7 cellular contexts compared by ENCODE assay signal in the genomic region with DNA sequence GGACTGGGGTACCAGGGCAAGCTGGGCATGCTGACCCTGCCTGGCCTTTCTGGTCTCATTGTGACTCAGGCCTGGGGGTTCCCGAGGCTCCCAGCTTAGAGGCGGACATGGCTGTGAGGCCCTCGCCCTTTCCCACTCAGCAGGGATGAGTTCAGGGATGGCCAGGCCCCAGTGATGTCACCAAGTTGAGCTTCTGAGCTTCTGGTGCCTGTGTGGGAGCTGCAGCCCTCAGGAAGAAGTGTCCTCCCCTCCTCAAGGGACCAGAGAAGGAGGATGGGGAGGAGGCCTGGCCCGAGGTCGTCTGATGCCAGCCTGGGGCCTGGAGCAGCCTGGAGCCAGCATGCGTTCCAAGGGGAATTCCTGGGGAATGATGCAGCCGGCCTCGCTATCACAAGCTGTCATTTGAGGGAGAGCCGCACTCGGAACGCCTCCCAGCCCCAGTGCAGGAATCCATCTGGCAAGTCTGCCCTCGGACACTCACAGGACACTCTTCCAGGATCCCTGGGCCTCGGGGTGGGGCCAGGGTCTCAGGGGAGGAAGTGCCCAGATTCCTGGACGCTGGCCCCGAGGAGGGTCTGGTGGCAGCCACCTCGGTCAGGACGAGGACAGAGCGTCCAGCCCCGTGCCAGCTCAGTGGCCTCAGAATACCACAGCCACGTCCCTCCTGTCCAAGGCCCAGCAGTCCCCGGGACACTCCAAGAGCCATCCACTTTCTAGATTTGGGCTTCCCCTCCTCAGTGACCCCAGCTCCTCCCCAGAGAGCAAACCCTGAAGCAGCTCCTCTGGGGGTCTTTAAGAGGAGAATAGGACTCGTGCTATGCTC.
A peak's percentile ranks its signal among the peaks of the same experiment; 100 is the strongest.
DNase-seq lines count a peak whose midpoint lies in the region; ATAC-seq and TF ChIP-seq lines count a peak whose summit lies in the region.

No MANE protein-coding gene starts in this region.

- no peak overlapping the region for H3K9ac ChIP-seq in endodermal cell (ENCODE audit: extremely low read depth, low read length, poor library complexity, severe bottlenecking)
- H3K9ac ChIP-seq in mesendoderm (ENCODE audit: low read length), result no peak overlapping the region

- no peak overlapping the region for H3K27ac ChIP-seq in endodermal cell (ENCODE audit: low read depth, low read length)
- H3K27ac ChIP-seq in mesendoderm (ENCODE audit: low read depth, low read length), result no peak overlapping the region
- peak overlapping the region in 1 of 2 donors; percentile 83 for H3K27ac ChIP-seq in aorta (ENCODE audit: low read depth in 1 of 2, low read length in 2 of 2)

- no peak overlapping the region for H3K4me2 ChIP-seq in mesendoderm (ENCODE audit: low read length)

- H4K8ac ChIP-seq in mesendoderm (ENCODE audit: low read depth, low read length), result no peak overlapping the region

- no peak overlapping the region for H3K23ac ChIP-seq in mesendoderm (ENCODE audit: low read length)

- DNase-seq in LoVo (ENCODE audit: low spot score), result peak; percentile 14
- DNase-seq in endodermal cell, result peak; percentile 63
- peak; percentile 75 for DNase-seq in mesendoderm
- DNase-seq in aorta, result peak; percentile 86 to 93
- DNase-seq in hippocampal formation (lab: John Stamatoyannopoulos, UW), result no peak
- DNase-seq in activated T-cell treated with anti-CD3 and anti-CD28 coated beads for 4 hours, result no peak
- DNase-seq in activated CD4-positive, CD25-positive, alpha-beta regulatory T cell (lab: John Stamatoyannopoulos, UW), result no peak

- no peaks in the 10 kb centered on the region for H3K4me1 Mint-ChIP-seq in endodermal cell

- no peaks in the 10 kb centered on the region for H3K79me2 ChIP-seq in mesendoderm (ENCODE audit: control insufficient read depth, insufficient read depth, low read length)

- no peaks in the 10 kb centered on the region for H3K36me3 Mint-ChIP-seq in endodermal cell (ENCODE audit: low read depth)

- H3K36me3 ChIP-seq in endodermal cell (ENCODE audit: control insufficient read depth, insufficient read depth, low read length), result no peaks in the 10 kb centered on the region
- no peaks in the 10 kb centered on the region for H3K36me3 ChIP-seq in mesendoderm (ENCODE audit: control insufficient read depth, insufficient read depth, low read length)
- H3K36me3 ChIP-seq in aorta (ENCODE audit: control insufficient read depth in 1 of 2, insufficient read depth in 2 of 2, low read length in 1 of 2), result no peaks in the 10 kb centered on the region

- H3K27me3 ChIP-seq in endodermal cell (ENCODE audit: control insufficient read depth, insufficient read depth, low read length, poor library complexity, severe bottlenecking), result no peaks in the 10 kb centered on the region
- H3K27me3 ChIP-seq in mesendoderm (ENCODE audit: insufficient read depth, low read length, poor library complexity), result no peaks in the 10 kb centered on the region
- no peaks in the 10 kb centered on the region for H3K27me3 ChIP-seq in aorta (ENCODE audit: control insufficient read depth in 1 of 2, insufficient read depth in 2 of 2, low read length in 1 of 2)

- no peak overlapping the region for H4K5ac ChIP-seq in mesendoderm (ENCODE audit: low read length)

- no peak overlapping the region for H2BK5ac ChIP-seq in mesendoderm (ENCODE audit: low read length)

- H3K4me1 ChIP-seq in endodermal cell (ENCODE audit: control insufficient read depth, insufficient read depth, low read length) (no peaks in the 10 kb centered on the region), mesendoderm (ENCODE audit: control insufficient read depth, low read depth, low read length) (no peaks in the 10 kb centered on the region), aorta (ENCODE audit: control insufficient read depth in 1 of 2, insufficient read depth in 2 of 2, low read length in 2 of 2) (no peaks in the 10 kb centered on the region)

- H3K4ac ChIP-seq in mesendoderm (ENCODE audit: low read depth, low read length), result no peak overlapping the region

- WGBS in endodermal cell (ENCODE audit: insufficient coverage in 1 of 2, insufficient read length in 1 of 2), 2 experiments, result 73 to 81% methylated on average over 19 to 22 of the region's 22 CpGs
- WGBS in mesendoderm (ENCODE audit: extremely low coverage, insufficient coverage, low lambda C conversion rate), result no CpG with 5 or more reads among the region's 22 CpGs
- WGBS in aorta, 2 donors, result 7% methylated on average over 22 of the region's 22 CpGs

- no peak overlapping the region for H3K4me3 Mint-ChIP-seq in endodermal cell

- no peaks in the 10 kb centered on the region for H3K79me1 ChIP-seq in mesendoderm (ENCODE audit: low read length)

- ATAC-seq in aorta (ENCODE audit: low FRiP score), result peak; percentile 60

- no peaks in the 10 kb centered on the region for H3K9me3 Mint-ChIP-seq in endodermal cell

- no peak overlapping the region for H3K4me3 ChIP-seq in endodermal cell (ENCODE audit: low read length)
- H3K4me3 ChIP-seq in mesendoderm (ENCODE audit: low read length), result no peak overlapping the region
- H3K4me3 ChIP-seq in aorta (ENCODE audit: low read length in 2 of 2), result no peak overlapping the region

- H2AK5ac ChIP-seq in mesendoderm (ENCODE audit: low read length), result no peak overlapping the region

- H3K27me3 Mint-ChIP-seq in endodermal cell (ENCODE audit: insufficient read depth), result peaks cover 3% of the 10 kb centered on the region

- no peak overlapping the region for H3K56ac ChIP-seq in mesendoderm (ENCODE audit: low read length)

- no peaks in the 10 kb centered on the region for H3K9me3 ChIP-seq in endodermal cell (ENCODE audit: control insufficient read depth, low read length)
- no peaks in the 10 kb centered on the region for H3K9me3 ChIP-seq in aorta (ENCODE audit: control insufficient read depth, low read length)

- H2BK15ac ChIP-seq in mesendoderm (replicated peaks; ENCODE audit: low read depth), result no peak overlapping the region

- H3K27ac Mint-ChIP-seq in endodermal cell, result no peak overlapping the region

- no peak for TF ChIP-seq CTCF in endodermal cell (conservative IDR thresholded peaks at IDR 0.05)

- intact Hi-C loops in aorta (cut with DNase I), result loop anchor here (1.0 to 5.0 kb wide), 4 partner anchors 58 to 142 kb away; partner anchors contain the start of gene GPC1 (in 1 of the 2)

- H2BK120ac ChIP-seq in mesendoderm (ENCODE audit: low read depth, low read length), result no peak overlapping the region

- H3K18ac ChIP-seq in mesendoderm (ENCODE audit: low read length), result no peak overlapping the region

Comparison
In these comparisons a context has a peak if more than half of its experiments do, and no peak if none do; other contexts are left out.
1. DNase-seq: peak in LoVo (single experiment), endodermal cell (single experiment), mesendoderm (single experiment) and aorta (2 of 2); none in hippocampal formation (0 of 2), activated T-cell treated with anti-CD3 and anti-CD28 coated beads for 4 hours (single experiment) and activated CD4-positive, CD25-positive, alpha-beta regulatory T cell (0 of 4).